ENCODE assay signal across 10 cellular contexts in genomic region chr15:58330468-58330793, GRCh38.
A peak's percentile ranks its signal among the peaks of the same experiment; 100 is the strongest.
DNase-seq lines count a peak whose midpoint lies in the region; ATAC-seq, FAIRE-seq and TF ChIP-seq lines count a peak whose summit lies in the region.
"Had no signal": no experiment of that assay in that cellular context is flagged by ENCODE, and none has a peak within 500 bp of the region (broad histone marks: within the 10 kb centered on the region; RNA-seq: fewer than 3 reads in every experiment).

No MANE protein-coding gene starts in this region.

- no TSS peak for BruUV-seq in K562 (replicated peaks; lab: Mats Ljungman, UMichigan)

- H2AFZ ChIP-seq in K562 (ENCODE audit: low read depth, low read length), result peak overlapping the region; percentile 77

- no peaks in the 10 kb centered on the region for H4K20me1 ChIP-seq in K562 (replicated peaks; ENCODE audit: control insufficient read depth, insufficient read depth, low read length)

- H3K9ac ChIP-seq in HUES6 (ENCODE audit: low read length) (peak overlapping the region; percentile 35), K562 (ENCODE audit: insufficient read depth in 1 of 2, low read depth in 2 of 2, low read length in 2 of 2) (peak overlapping the region; percentile 81 to 85)

- FAIRE-seq in K562 (lab: Jason Lieb, UNC), result no peak

- POLR2A ChIA-PET in K562 (lab: Yijun Ruan, JAX), result interaction anchor here (1.2 kb wide), 1 partner anchor 64 kb away, joined by 3 read pairs; no protein-coding TSS in a partner anchor

- H3K9me1 ChIP-seq in K562 (ENCODE audit: control insufficient read depth, insufficient read depth, low read length), result no peaks in the 10 kb centered on the region

- H3K36me3 ChIP-seq in HUES6 (ENCODE audit: control insufficient read depth, insufficient read depth, low read length), result no peaks in the 10 kb centered on the region
- no peaks in the 10 kb centered on the region for H3K36me3 ChIP-seq in K562 (ENCODE audit: control insufficient read depth, insufficient read depth, low read length)
- H3K36me3 ChIP-seq in right lobe of liver, result no peaks in the 10 kb centered on the region
- no peaks in the 10 kb centered on the region for H3K36me3 ChIP-seq in stomach

- CTCF ChIA-PET in K562 (lab: Yijun Ruan, JAX; ENCODE audit: low intra/inter-chr PET ratio), result no interaction called here

- no peak for DNase-seq in K562 (ENCODE audit: extremely low read depth in 1 of 4, low spot score in 3 of 4)
- no peak for DNase-seq in right lobe of liver
- DNase-seq in stomach, result no peak
- DNase-seq in NCI-H1436 treated with DMSO at 0.1 percent for 48 hours (lab: John Stamatoyannopoulos, UW), result no peak
- no peak for DNase-seq in SIG-M5 (lab: John Stamatoyannopoulos, UW)
- DNase-seq: dermis blood vessel endothelial cell; naive thymus-derived CD8-positive, alpha-beta T cell; T1000 had no signal

- peak overlapping the region; percentile 76 for H3K4me2 ChIP-seq in K562 (ENCODE audit: insufficient read depth, low read length)

- TF ChIP-seq POLR2A in K562 (conservative IDR thresholded peaks at IDR 0.05) (no peak), right lobe of liver (IDR thresholded peaks at IDR 0.05) (peak; percentile 31), stomach (IDR thresholded peaks at IDR 0.05) (no peak)

- TF ChIP-seq CTCF in K562 (IDR thresholded peaks at IDR 0.05 in 2 of 3, conservative IDR thresholded peaks at IDR 0.05 in 1 of 3; ENCODE audit: insufficient read depth in 2 of 3, low read depth in 1 of 3, low read length in 3 of 3) (no peak), right lobe of liver (IDR thresholded peaks at IDR 0.05) (no peak), stomach (IDR thresholded peaks at IDR 0.05) (no peak)

- TF ChIP-seq EP300 in K562 (IDR thresholded peaks at IDR 0.05; ENCODE audit: low read length), result no peak
- TF ChIP-seq EP300 in stomach (IDR thresholded peaks at IDR 0.05), result no peak

- peaks cover 14% of the 10 kb centered on the region for H3K9me3 ChIP-seq in HUES6 (ENCODE audit: control insufficient read depth, insufficient read depth, low read depth, low read length)
- H3K9me3 ChIP-seq in K562 (replicated peaks; ENCODE audit: control insufficient read depth, insufficient read depth, low read depth, low read length), result peaks cover 11% of the 10 kb centered on the region
- H3K9me3 ChIP-seq in right lobe of liver, result no peaks in the 10 kb centered on the region
- peaks cover 0 to 5% (median 0%) of the 10 kb centered on the region in 4 donors for H3K9me3 ChIP-seq in stomach

- H3K79me2 ChIP-seq in K562 (ENCODE audit: control insufficient read depth, insufficient read depth, low read length), result no peaks in the 10 kb centered on the region

- ATAC-seq in K562, result peak; percentile 4; the same call in 1 of the 3 replicates
- peak in 3 of 4 donors; percentile 9 to 17 (median 17) for ATAC-seq in right lobe of liver
- no peak for ATAC-seq in HG03378 (IDR thresholded peaks at IDR 0.05; ENCODE audit: unreplicated experiment)
- ATAC-seq: naive thymus-derived CD8-positive, alpha-beta T cell had no signal

- H3K27me3 ChIP-seq in HUES6 (ENCODE audit: control insufficient read depth, insufficient read depth, low read length) (no peaks in the 10 kb centered on the region), K562 (ENCODE audit: control insufficient read depth in 2 of 2, insufficient read depth in 2 of 2, low read length in 2 of 2) (no peaks in the 10 kb centered on the region), right lobe of liver (no peaks in the 10 kb centered on the region), stomach (no peaks in the 10 kb centered on the region)

- in situ Hi-C loops in K562 (cut with MboI), result no loop called here

- 19% methylated on average over 4 of the region's 4 CpGs for WGBS in K562 (ENCODE audit: insufficient coverage, low coverage, missing lambda C conversion rate)
- WGBS in right lobe of liver (ENCODE audit: insufficient coverage, low coverage, low lambda C conversion rate, missing lambda C conversion rate), result 40% methylated on average over 1 of the region's 4 CpGs
- 54 to 66% (median 65%) methylated on average over 4 of the region's 4 CpGs for WGBS in stomach, 5 donors

- H3K4me3 ChIP-seq in HUES6 (ENCODE audit: low read depth, low read length) (no peak overlapping the region), K562 (no peak overlapping the region), right lobe of liver (peak overlapping the region; percentile 21 to 35 (median 34)), stomach (no peak overlapping the region)

- H3K27ac ChIP-seq in HUES6 (ENCODE audit: low read depth, low read length), result peak overlapping the region; percentile 80; the same call in 1 of the 2 replicates
- peak overlapping the region; percentile 96 for H3K27ac ChIP-seq in K562 (ENCODE audit: extremely low read depth, low read depth, low read length)
- peak overlapping the region; percentile 89 to 95 (median 91) for H3K27ac ChIP-seq in right lobe of liver
- H3K27ac ChIP-seq in stomach, result peak overlapping the region; percentile 3 to 91 (median 86)

- TF ChIP-seq RAD21 in K562 (CRISPR knock-in tag; conservative IDR thresholded peaks at IDR 0.05 in 1 of 2, IDR thresholded peaks at IDR 0.05 in 1 of 2), result no peak

- H3K4me1 ChIP-seq in HUES6 (ENCODE audit: control insufficient read depth, insufficient read depth, low read length) (peaks cover 37% of the 10 kb centered on the region), K562 (replicated peaks in 1 of 2; ENCODE audit: control insufficient read depth in 2 of 2, insufficient read depth in 2 of 2, low read length in 2 of 2) (peaks cover 18 to 38% of the 10 kb centered on the region in 2 experiments), right lobe of liver (peaks cover 0 to 35% (median 14%) of the 10 kb centered on the region in 4 donors), stomach (peaks cover 29 to 40% (median 35%) of the 10 kb centered on the region in 4 donors)

- intact Hi-C loops in K562 (cut with micrococcal nuclease), result no loop called here
- intact Hi-C loops in right lobe of liver (cut with DNase I), result loop anchor here in 1 of 2 donors (5.0 kb wide), 2 partner anchors 62 to 112 kb away; no protein-coding TSS in a partner anchor
- intact Hi-C loops in stomach (cut with DNase I; ENCODE audit: low total_unique reads), result no loop called here

TF ChIP-seq in K562, 482 proteins besides CTCF, POLR2A, EP300 and RAD21 (continues in another document):
- TF ChIP-seq DDX20 (tag; IDR thresholded peaks at IDR 0.05; ENCODE audit: low read depth), result no peak
- 0 out of 2 replicates have a peak, but pooled peaks have one; percentile 10 for TF ChIP-seq MYC (IDR thresholded peaks at IDR 0.05; ENCODE audit: low read depth, low read length)
- TF ChIP-seq MYC (CRISPR knock-in tag; IDR thresholded peaks at IDR 0.05; ENCODE audit: borderline replicate concordance, low read depth), result no peak
- no peak for TF ChIP-seq FOXM1 (IDR thresholded peaks at IDR 0.05; ENCODE audit: low read depth)
- no peak for TF ChIP-seq FOXM1 (CRISPR knock-in tag; IDR thresholded peaks at IDR 0.05; ENCODE audit: low read depth)
- no peak for TF ChIP-seq SMAD3 (CRISPR knock-in tag; conservative IDR thresholded peaks at IDR 0.05)
- TF ChIP-seq, protein P1, sequence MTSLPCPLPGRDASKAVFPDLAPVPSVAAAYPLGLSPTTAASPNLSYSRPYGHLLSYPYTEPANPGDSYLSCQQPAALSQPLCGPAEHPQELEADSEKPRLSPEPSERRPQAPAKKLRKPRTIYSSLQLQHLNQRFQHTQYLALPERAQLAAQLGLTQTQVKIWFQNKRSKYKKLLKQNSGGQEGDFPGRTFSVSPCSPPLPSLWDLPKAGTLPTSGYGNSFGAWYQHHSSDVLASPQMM (CRISPR knock-in tag; IDR thresholded peaks at IDR 0.05), result no peak
- peak; percentile 46; the same call in 1 of the 2 replicates for TF ChIP-seq BACH1 (tag; IDR thresholded peaks at IDR 0.05)
- no peak; the same call in 1 of the 2 replicates for TF ChIP-seq PHF8 (IDR thresholded peaks at IDR 0.05; ENCODE audit: borderline replicate concordance, low read length)
- TF ChIP-seq ZNF584 (CRISPR knock-in tag; IDR thresholded peaks at IDR 0.05; ENCODE audit: low read depth), result no peak
- TF ChIP-seq, protein P2, sequence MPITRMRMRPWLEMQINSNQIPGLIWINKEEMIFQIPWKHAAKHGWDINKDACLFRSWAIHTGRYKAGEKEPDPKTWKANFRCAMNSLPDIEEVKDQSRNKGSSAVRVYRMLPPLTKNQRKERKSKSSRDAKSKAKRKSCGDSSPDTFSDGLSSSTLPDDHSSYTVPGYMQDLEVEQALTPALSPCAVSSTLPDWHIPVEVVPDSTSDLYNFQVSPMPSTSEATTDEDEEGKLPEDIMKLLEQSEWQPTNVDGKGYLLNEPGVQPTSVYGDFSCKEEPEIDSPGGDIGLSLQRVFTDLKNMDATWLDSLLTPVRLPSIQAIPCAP (CRISPR knock-in tag; IDR thresholded peaks at IDR 0.05; ENCODE audit: borderline replicate concordance), result no peak
- TF ChIP-seq, protein P3, sequence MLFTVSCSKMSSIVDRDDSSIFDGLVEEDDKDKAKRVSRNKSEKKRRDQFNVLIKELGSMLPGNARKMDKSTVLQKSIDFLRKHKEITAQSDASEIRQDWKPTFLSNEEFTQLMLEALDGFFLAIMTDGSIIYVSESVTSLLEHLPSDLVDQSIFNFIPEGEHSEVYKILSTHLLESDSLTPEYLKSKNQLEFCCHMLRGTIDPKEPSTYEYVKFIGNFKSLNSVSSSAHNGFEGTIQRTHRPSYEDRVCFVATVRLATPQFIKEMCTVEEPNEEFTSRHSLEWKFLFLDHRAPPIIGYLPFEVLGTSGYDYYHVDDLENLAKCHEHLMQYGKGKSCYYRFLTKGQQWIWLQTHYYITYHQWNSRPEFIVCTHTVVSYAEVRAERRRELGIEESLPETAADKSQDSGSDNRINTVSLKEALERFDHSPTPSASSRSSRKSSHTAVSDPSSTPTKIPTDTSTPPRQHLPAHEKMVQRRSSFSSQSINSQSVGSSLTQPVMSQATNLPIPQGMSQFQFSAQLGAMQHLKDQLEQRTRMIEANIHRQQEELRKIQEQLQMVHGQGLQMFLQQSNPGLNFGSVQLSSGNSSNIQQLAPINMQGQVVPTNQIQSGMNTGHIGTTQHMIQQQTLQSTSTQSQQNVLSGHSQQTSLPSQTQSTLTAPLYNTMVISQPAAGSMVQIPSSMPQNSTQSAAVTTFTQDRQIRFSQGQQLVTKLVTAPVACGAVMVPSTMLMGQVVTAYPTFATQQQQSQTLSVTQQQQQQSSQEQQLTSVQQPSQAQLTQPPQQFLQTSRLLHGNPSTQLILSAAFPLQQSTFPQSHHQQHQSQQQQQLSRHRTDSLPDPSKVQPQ (CRISPR knock-in tag; IDR thresholded peaks at IDR 0.05; ENCODE audit: borderline replicate concordance), result no peak
- no peak for TF ChIP-seq FOXJ2 (tag; IDR thresholded peaks at IDR 0.05)
- TF ChIP-seq SAFB (IDR thresholded peaks at IDR 0.05; ENCODE audit: borderline replicate concordance, low read depth, low read length), result no peak
- no peak for TF ChIP-seq FOSL1 (tag; conservative IDR thresholded peaks at IDR 0.05)
- 0 out of 4 replicates have a peak, but pooled peaks of 1 of the 2 experiments have one; percentile 30 for TF ChIP-seq TEAD1 (CRISPR knock-in tag; IDR thresholded peaks at IDR 0.05)
- no peak for TF ChIP-seq SIX5 (IDR thresholded peaks at IDR 0.05; ENCODE audit: borderline replicate concordance in 1 of 2, insufficient read depth in 1 of 2, low read depth in 1 of 2, low read length in 2 of 2)

Comparison
In these comparisons a context has a peak if more than half of its experiments do, and no peak if none do; other contexts are left out.
1. H3K4me3 ChIP-seq: peak in right lobe of liver (3 of 3); none in HUES6 (single experiment), K562 (single experiment) and stomach (0 of 4).
2. Peak in every context shown above with its lines, with median percentiles within 50 percentile points of each other: H3K27ac ChIP-seq.